In genomic region chr9:109972026-109973005, GRCh38 we compare ENCODE assay signal across 10 cellular contexts.
A peak's percentile ranks its signal among the peaks of the same experiment; 100 is the strongest.
DNase-seq lines count a peak whose midpoint lies in the region; ATAC-seq and TF ChIP-seq lines count a peak whose summit lies in the region.
"Had no signal": no experiment of that assay in that cellular context is flagged by ENCODE, and none has a peak within 500 bp of the region (broad histone marks: within the 10 kb centered on the region; RNA-seq: fewer than 3 reads in every experiment).

No MANE protein-coding gene starts in this region.

- H3K9me3 ChIP-seq in H9 (ENCODE audit: control insufficient read depth, low read depth, low read length) (no peaks in the 10 kb centered on the region), MM.1S (replicated peaks; ENCODE audit: insufficient read depth, low read length) (no peaks in the 10 kb centered on the region)
- H3K9me3 ChIP-seq: SJSA1 had no signal

- H3T11ph ChIP-seq in H9 (ENCODE audit: low read length): no peak overlapping the region

- H3K9me3 Mint-ChIP-seq in H9: no peaks in the 10 kb centered on the region

- H3K36me3 ChIP-seq in MM.1S (replicated peaks; ENCODE audit: insufficient read depth, low read length): no peaks in the 10 kb centered on the region

- H3K56ac ChIP-seq in H9 (ENCODE audit: insufficient read length, low read depth, low read length): no peak overlapping the region

- H3K79me2 ChIP-seq in H9 (ENCODE audit: insufficient read depth, low read length) (no peaks in the 10 kb centered on the region), MM.1S (ENCODE audit: low read length) (no peaks in the 10 kb centered on the region)

- H3K9ac ChIP-seq in H9 (ENCODE audit: extremely low read depth, insufficient read length, low read length) (no peak overlapping the region), MM.1S (ENCODE audit: low read length) (no peak overlapping the region)

- H2AFZ ChIP-seq in H9 (ENCODE audit: low read length) (no peak overlapping the region), MM.1S (ENCODE audit: low read length) (no peak overlapping the region)

- no peak overlapping the region for H2AK5ac ChIP-seq in H9 (ENCODE audit: insufficient read length, low read length)

- peak; percentile 38 for ATAC-seq in GM18858 (IDR thresholded peaks at IDR 0.05; ENCODE audit: unreplicated experiment)

- no peak overlapping the region for H3K4me3 Mint-ChIP-seq in H9

- no peak overlapping the region for H3K18ac ChIP-seq in H9 (ENCODE audit: insufficient read length, low read depth, low read length)

- H3K23ac ChIP-seq in H9 (ENCODE audit: insufficient read length, low read depth, low read length): no peak overlapping the region

- H3K4me1 ChIP-seq in H9 (ENCODE audit: insufficient read depth, low read length) (no peaks in the 10 kb centered on the region), MM.1S (ENCODE audit: low read length) (peaks cover 61% of the 10 kb centered on the region)

- H3K27ac Mint-ChIP-seq in H9: no peak overlapping the region

- H3K27me3 ChIP-seq in H9 (ENCODE audit: insufficient read depth, low read length) (no peaks in the 10 kb centered on the region), MM.1S (replicated peaks; ENCODE audit: insufficient read depth, low read length) (no peaks in the 10 kb centered on the region)
- H3K27me3 ChIP-seq: SJSA1 had no signal

- no peak overlapping the region for H3K4me2 ChIP-seq in H9 (ENCODE audit: insufficient read depth, insufficient read length, low read length)
- peak overlapping the region; percentile 17; the same call in 1 of the 2 replicates for H3K4me2 ChIP-seq in MM.1S (ENCODE audit: low read depth, low read length)

- H4K5ac ChIP-seq in H9 (ENCODE audit: insufficient read length, low read depth, low read length): no peak overlapping the region

- H2BK120ac ChIP-seq in H9 (ENCODE audit: low read depth, low read length, poor library complexity, severe bottlenecking): no peak overlapping the region

- no peaks in the 10 kb centered on the region for H3K9me2 ChIP-seq in MM.1S (replicated peaks; ENCODE audit: insufficient read depth, low read length)

- peaks cover 2 to 6% of the 10 kb centered on the region in 2 experiments; a peak in 3 of 4 replicates for H3K4me1 Mint-ChIP-seq in H9

- no peak for DNase-seq in H9
- peak; percentile 34 for DNase-seq in MM.1S
- peak; percentile 13 for DNase-seq in kidney tubule cell (ENCODE audit: low spot score)
- DNase-seq in foreskin melanocyte: no peak
- DNase-seq in NCI-H1092 treated with DMSO at 0.1 percent for 48 hours (lab: John Stamatoyannopoulos, UW): no peak
- DNase-seq in GM03348 (ENCODE audit: low spot score): no peak
- no peak for DNase-seq in kidney glomerular epithelial cell (lab: John Stamatoyannopoulos, UW)

- no peak overlapping the region for H2BK5ac ChIP-seq in H9 (ENCODE audit: insufficient read length, low read length)

- no peak overlapping the region for H3K4me3 ChIP-seq in MM.1S (ENCODE audit: low read length)
- H3K4me3 ChIP-seq: SJSA1 had no signal

- no peak overlapping the region for H2BK12ac ChIP-seq in H9 (ENCODE audit: insufficient read length, low read depth, low read length)

- TF ChIP-seq CTCF in H9 (conservative IDR thresholded peaks at IDR 0.05): peak; percentile 47
- TF ChIP-seq CTCF in MM.1S (IDR thresholded peaks at IDR 0.05; ENCODE audit: low read length): peak; percentile 21; the same call in 1 of the 2 replicates

- H3K27ac ChIP-seq in H9 (ENCODE audit: insufficient read length, low read depth, low read length) (no peak overlapping the region), MM.1S (ENCODE audit: low read length) (peak overlapping the region; percentile 17; the same call in 1 of the 2 replicates)
- H3K27ac ChIP-seq: epithelial cell of prostate, SJSA1 had no signal

- WGBS in H9 (ENCODE audit: extremely low coverage, insufficient read length, low lambda C conversion rate): no CpG with 5 or more reads among the region's 6 CpGs

- H3K36me3 Mint-ChIP-seq in H9 (ENCODE audit: insufficient read depth in 1 of 3, low read depth in 3 of 3): no peaks in the 10 kb centered on the region

- no peak overlapping the region for H4K8ac ChIP-seq in H9 (replicated peaks; ENCODE audit: insufficient read length, low read depth, low read length)

- no peaks in the 10 kb centered on the region for H3K23me2 ChIP-seq in H9 (ENCODE audit: insufficient read length, low read depth, low read length, poor library complexity, severe bottlenecking)

- H3F3A ChIP-seq in MM.1S (ENCODE audit: insufficient read depth, low read length): peaks cover 24% of the 10 kb centered on the region

- H4K20me1 ChIP-seq in H9 (ENCODE audit: control insufficient read depth, insufficient read depth, insufficient read length) (no peaks in the 10 kb centered on the region), MM.1S (ENCODE audit: insufficient read depth, low read length) (no peaks in the 10 kb centered on the region)

- no peak overlapping the region for H3K14ac ChIP-seq in H9 (ENCODE audit: insufficient read depth, low read length)

- no peak overlapping the region for H3K4ac ChIP-seq in H9 (ENCODE audit: low read depth, low read length)

- no peak overlapping the region for H2BK15ac ChIP-seq in H9 (ENCODE audit: low read depth, low read length)

- no peaks in the 10 kb centered on the region for H3K27me3 Mint-ChIP-seq in H9 (ENCODE audit: low read depth)

- H4K91ac ChIP-seq in H9 (ENCODE audit: insufficient read length, low read depth, low read length): no peak overlapping the region

- H3K79me1 ChIP-seq in H9 (ENCODE audit: insufficient read depth, low read depth, low read length, poor library complexity, severe bottlenecking): no peaks in the 10 kb centered on the region

- H2BK20ac ChIP-seq in H9 (ENCODE audit: low read depth, low read length, poor library complexity, severe bottlenecking): no peak overlapping the region

Comparison
In these comparisons a context has a peak if more than half of its experiments do, and no peak if none do; other contexts are left out.
1. DNase-seq: peak in MM.1S (single experiment) and kidney tubule cell (single experiment); none in H9 (single experiment), foreskin melanocyte (single experiment), NCI-H1092 treated with DMSO at 0.1 percent for 48 hours (single experiment), GM03348 (single experiment) and kidney glomerular epithelial cell (single experiment).